In genomic region chr16:47141773-47142468, GRCh38 we compare ENCODE assay signal across 1 cellular context.
TF ChIP-seq lines count a peak whose summit lies in the region.

No MANE protein-coding gene starts in this region.

TF ChIP-seq in HCT116, 20 proteins besides CTCF, POLR2A, EP300 and RAD21 (continued from another document):
- no peak for TF ChIP-seq SRF (IDR thresholded peaks at IDR 0.05; ENCODE audit: low read depth)
